ENCODE assay signal across 12 cellular contexts in the genomic region with DNA sequence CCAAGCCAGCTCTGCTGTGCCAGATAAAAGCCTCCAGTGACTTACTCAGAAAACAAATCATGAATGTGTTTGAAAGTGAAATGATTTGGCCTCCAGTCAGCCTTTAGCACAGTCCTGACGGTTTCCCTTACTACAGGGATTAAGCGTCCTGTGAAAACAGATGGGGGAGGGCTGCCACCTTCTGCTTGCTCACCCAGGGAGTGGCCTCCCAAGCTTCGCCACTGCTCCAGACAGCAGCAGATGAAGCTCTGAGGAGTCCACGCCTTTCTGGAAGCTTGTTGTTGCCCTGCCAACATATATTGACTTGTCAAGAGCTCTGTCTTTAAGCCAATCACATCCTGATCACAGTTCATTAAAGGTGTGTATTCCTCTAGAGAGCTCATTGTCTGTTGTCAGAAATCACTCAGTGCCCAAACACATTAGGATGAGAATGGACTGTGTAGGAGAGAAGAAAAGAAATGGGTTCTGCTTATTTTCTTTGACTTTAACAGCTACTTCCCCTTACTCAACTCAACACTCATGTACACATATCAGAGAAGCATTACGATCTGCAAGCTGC. TPM values are rescaled to one million over a fixed set of nuclear protein-coding genes. Genes with fewer than 3 reads are reported as not detected.
DNase-seq lines count a peak whose midpoint lies in the region; ATAC-seq and TF ChIP-seq lines count a peak whose summit lies in the region.
"Had no signal": no experiment of that assay in that cellular context is flagged by ENCODE, and none has a peak within 500 bp of the region (broad histone marks: within the 10 kb centered on the region; RNA-seq: fewer than 3 reads in every experiment).

No MANE protein-coding gene starts in this region.

- H3K9me3 Mint-ChIP-seq in activated naive CD4-positive, alpha-beta T cell treated with anti-CD3 and anti-CD28 coated beads for 36 hours: no peaks in the 10 kb centered on the region
- no peaks in the 10 kb centered on the region for H3K9me3 Mint-ChIP-seq in activated naive CD4-positive, alpha-beta T cell treated with anti-CD3 and anti-CD28 coated beads, Interleukin-2, amount 10 ng/mL, durations not matched to agents 7 days and 5 days
- no peaks in the 10 kb centered on the region for H3K9me3 Mint-ChIP-seq in WTC11
- H3K9me3 Mint-ChIP-seq: activated naive CD8-positive, alpha-beta T cell treated with anti-CD3 and anti-CD28 coated beads, Interleukin-2, amount 10 ng/mL, durations not matched to agents 7 days and 5 days; T-cell had no signal

- no peaks in the 10 kb centered on the region for H3K36me3 Mint-ChIP-seq in activated naive CD4-positive, alpha-beta T cell treated with anti-CD3 and anti-CD28 coated beads for 36 hours (ENCODE audit: low read depth)
- no peaks in the 10 kb centered on the region for H3K36me3 Mint-ChIP-seq in activated naive CD4-positive, alpha-beta T cell treated with anti-CD3 and anti-CD28 coated beads, Interleukin-2, amount 10 ng/mL, durations not matched to agents 7 days and 5 days
- no peaks in the 10 kb centered on the region for H3K36me3 Mint-ChIP-seq in WTC11
- H3K36me3 Mint-ChIP-seq: T-cell had no signal

- H3K27me3 ChIP-seq in upper lobe of left lung: no peaks in the 10 kb centered on the region
- H3K27me3 ChIP-seq: uterus had no signal

- no peak overlapping the region for H3K4me3 Mint-ChIP-seq in activated naive CD4-positive, alpha-beta T cell treated with anti-CD3 and anti-CD28 coated beads for 36 hours
- H3K4me3 Mint-ChIP-seq in activated naive CD4-positive, alpha-beta T cell treated with anti-CD3 and anti-CD28 coated beads, Interleukin-2, amount 10 ng/mL, durations not matched to agents 7 days and 5 days: no peak overlapping the region
- no peak overlapping the region for H3K4me3 Mint-ChIP-seq in WTC11
- H3K4me3 Mint-ChIP-seq: activated naive CD8-positive, alpha-beta T cell treated with anti-CD3 and anti-CD28 coated beads, Interleukin-2, amount 10 ng/mL, durations not matched to agents 7 days and 5 days; T-cell had no signal

- peak overlapping the region; percentile 27 to 58 (median 56) for H3K27ac ChIP-seq in upper lobe of left lung
- H3K27ac ChIP-seq: uterus had no signal

- peak; percentile 81 for ATAC-seq in WTC11
- ATAC-seq in upper lobe of left lung (ENCODE audit: low FRiP score in 2 of 2): peak; percentile 40 to 75

- H3K4me3 ChIP-seq in upper lobe of left lung: no peak overlapping the region
- H3K4me3 ChIP-seq: skin epidermis, uterus had no signal

- peaks cover 0 to 4% (median 0%) of the 10 kb centered on the region in 4 donors for H3K4me1 ChIP-seq in upper lobe of left lung
- H3K4me1 ChIP-seq: uterus had no signal

- DNase-seq in activated naive CD4-positive, alpha-beta T cell treated with anti-CD3 and anti-CD28 coated beads for 36 hours: peak; percentile 59
- DNase-seq in activated naive CD4-positive, alpha-beta T cell treated with anti-CD3 and anti-CD28 coated beads, Interleukin-2, amount 10 ng/mL, durations not matched to agents 7 days and 5 days: no peak
- no peak for DNase-seq in WTC11 (ENCODE audit: low spot score)
- DNase-seq in left kidney (ENCODE audit: low read depth, low spot score): peak; percentile 23
- peak in 1 of 2 donors; percentile 72 for DNase-seq in upper lobe of left lung
- no peak for DNase-seq in stimulated activated CD4-positive, alpha-beta T cell treated with anti-CD3 and anti-CD28 coated beads, Interleukin-4, amount 100 ng/mL, for 24 hours
- no peak for DNase-seq in COLO668 (lab: John Stamatoyannopoulos, UW; ENCODE audit: unreplicated experiment)
- no peak for DNase-seq in NCI-H774 (lab: John Stamatoyannopoulos, UW)
- DNase-seq: activated naive CD8-positive, alpha-beta T cell treated with anti-CD3 and anti-CD28 coated beads, Interleukin-2, amount 10 ng/mL, durations not matched to agents 7 days and 5 days; T-cell; uterus had no signal

- POLR2A ChIA-PET in WTC11 (lab: Charles Lee): no interaction called here

- TF ChIP-seq CTCF in WTC11 (IDR thresholded peaks at IDR 0.05) (no peak), upper lobe of left lung (IDR thresholded peaks at IDR 0.05) (no peak)

- H3K4me1 Mint-ChIP-seq in activated naive CD4-positive, alpha-beta T cell treated with anti-CD3 and anti-CD28 coated beads for 36 hours (ENCODE audit: low read depth): peaks cover 53% of the 10 kb centered on the region
- H3K4me1 Mint-ChIP-seq in activated naive CD4-positive, alpha-beta T cell treated with anti-CD3 and anti-CD28 coated beads, Interleukin-2, amount 10 ng/mL, durations not matched to agents 7 days and 5 days: peaks cover 19% of the 10 kb centered on the region
- peaks cover 4% of the 10 kb centered on the region for H3K4me1 Mint-ChIP-seq in WTC11

- H3K9me3 ChIP-seq in upper lobe of left lung: no peaks in the 10 kb centered on the region
- H3K9me3 ChIP-seq: uterus had no signal

- intact Hi-C loops in activated naive CD4-positive, alpha-beta T cell treated with anti-CD3 and anti-CD28 coated beads for 36 hours (cut with micrococcal nuclease): no loop called here

- CTCF ChIA-PET in activated naive CD4-positive, alpha-beta T cell treated with anti-CD3 and anti-CD28 coated beads for 36 hours (lab: Charles Lee): interaction anchor here (0.6 to 12.8 kb wide), 6 partner anchors 12 to 323 kb away, joined by 3 to 317 read pairs (median 4); no protein-coding TSS in a partner anchor
- CTCF ChIA-PET in activated naive CD4-positive, alpha-beta T cell treated with anti-CD3 and anti-CD28 coated beads, Interleukin-2, amount 10 ng/mL, durations not matched to agents 7 days and 5 days (lab: Charles Lee): interaction anchor here (0.9 to 9.2 kb wide), 3 partner anchors 45 to 152 kb away, joined by 3 to 159 read pairs (median 3); no protein-coding TSS in a partner anchor
- CTCF ChIA-PET in WTC11 (lab: Charles Lee): interaction anchor here (1.3 kb wide), 1 partner anchor 152 kb away, joined by 3 read pairs; no protein-coding TSS in a partner anchor

- H3K36me3 ChIP-seq in upper lobe of left lung: no peaks in the 10 kb centered on the region
- H3K36me3 ChIP-seq: uterus had no signal

- TF ChIP-seq POLR2A in upper lobe of left lung (IDR thresholded peaks at IDR 0.05): peak in 1 of 4 donors; percentile 25

- WGBS in upper lobe of left lung, 2 donors: 62 to 66% methylated on average over 2 to 5 of the region's 5 CpGs

- no peak overlapping the region for H3K27ac Mint-ChIP-seq in activated naive CD4-positive, alpha-beta T cell treated with anti-CD3 and anti-CD28 coated beads for 36 hours
- no peak overlapping the region for H3K27ac Mint-ChIP-seq in activated naive CD4-positive, alpha-beta T cell treated with anti-CD3 and anti-CD28 coated beads, Interleukin-2, amount 10 ng/mL, durations not matched to agents 7 days and 5 days
- H3K27ac Mint-ChIP-seq in WTC11: no peak overlapping the region
- H3K27ac Mint-ChIP-seq: activated naive CD8-positive, alpha-beta T cell treated with anti-CD3 and anti-CD28 coated beads, Interleukin-2, amount 10 ng/mL, durations not matched to agents 7 days and 5 days had no signal

- no peak for TF ChIP-seq EP300 in upper lobe of left lung (IDR thresholded peaks at IDR 0.05)

- no peaks in the 10 kb centered on the region for H3K27me3 Mint-ChIP-seq in activated naive CD4-positive, alpha-beta T cell treated with anti-CD3 and anti-CD28 coated beads for 36 hours (ENCODE audit: low read depth)
- H3K27me3 Mint-ChIP-seq in activated naive CD4-positive, alpha-beta T cell treated with anti-CD3 and anti-CD28 coated beads, Interleukin-2, amount 10 ng/mL, durations not matched to agents 7 days and 5 days: no peaks in the 10 kb centered on the region
- H3K27me3 Mint-ChIP-seq in WTC11 (ENCODE audit: low read depth): no peaks in the 10 kb centered on the region
- H3K27me3 Mint-ChIP-seq: activated naive CD8-positive, alpha-beta T cell treated with anti-CD3 and anti-CD28 coated beads, Interleukin-2, amount 10 ng/mL, durations not matched to agents 7 days and 5 days; T-cell had no signal

TF ChIP-seq in WTC11, 78 proteins besides CTCF, POLR2A, EP300 and RAD21 (continues in another document):
- TF ChIP-seq ELF4 (CRISPR knock-in tag; IDR thresholded peaks at IDR 0.05; ENCODE audit: low read depth) (no peak), ZNF416 (CRISPR knock-in tag; IDR thresholded peaks at IDR 0.05) (no peak), CREM (CRISPR knock-in tag; IDR thresholded peaks at IDR 0.05) (no peak), MYBL2 (CRISPR knock-in tag; IDR thresholded peaks at IDR 0.05) (no peak), TCF7 (CRISPR knock-in tag; IDR thresholded peaks at IDR 0.05; ENCODE audit: low read depth) (no peak), NFYB (CRISPR knock-in tag; conservative IDR thresholded peaks at IDR 0.05; ENCODE audit: low read depth) (no peak), RORB (CRISPR knock-in tag; IDR thresholded peaks at IDR 0.05) (no peak)
- TF ChIP-seq, protein P1, sequence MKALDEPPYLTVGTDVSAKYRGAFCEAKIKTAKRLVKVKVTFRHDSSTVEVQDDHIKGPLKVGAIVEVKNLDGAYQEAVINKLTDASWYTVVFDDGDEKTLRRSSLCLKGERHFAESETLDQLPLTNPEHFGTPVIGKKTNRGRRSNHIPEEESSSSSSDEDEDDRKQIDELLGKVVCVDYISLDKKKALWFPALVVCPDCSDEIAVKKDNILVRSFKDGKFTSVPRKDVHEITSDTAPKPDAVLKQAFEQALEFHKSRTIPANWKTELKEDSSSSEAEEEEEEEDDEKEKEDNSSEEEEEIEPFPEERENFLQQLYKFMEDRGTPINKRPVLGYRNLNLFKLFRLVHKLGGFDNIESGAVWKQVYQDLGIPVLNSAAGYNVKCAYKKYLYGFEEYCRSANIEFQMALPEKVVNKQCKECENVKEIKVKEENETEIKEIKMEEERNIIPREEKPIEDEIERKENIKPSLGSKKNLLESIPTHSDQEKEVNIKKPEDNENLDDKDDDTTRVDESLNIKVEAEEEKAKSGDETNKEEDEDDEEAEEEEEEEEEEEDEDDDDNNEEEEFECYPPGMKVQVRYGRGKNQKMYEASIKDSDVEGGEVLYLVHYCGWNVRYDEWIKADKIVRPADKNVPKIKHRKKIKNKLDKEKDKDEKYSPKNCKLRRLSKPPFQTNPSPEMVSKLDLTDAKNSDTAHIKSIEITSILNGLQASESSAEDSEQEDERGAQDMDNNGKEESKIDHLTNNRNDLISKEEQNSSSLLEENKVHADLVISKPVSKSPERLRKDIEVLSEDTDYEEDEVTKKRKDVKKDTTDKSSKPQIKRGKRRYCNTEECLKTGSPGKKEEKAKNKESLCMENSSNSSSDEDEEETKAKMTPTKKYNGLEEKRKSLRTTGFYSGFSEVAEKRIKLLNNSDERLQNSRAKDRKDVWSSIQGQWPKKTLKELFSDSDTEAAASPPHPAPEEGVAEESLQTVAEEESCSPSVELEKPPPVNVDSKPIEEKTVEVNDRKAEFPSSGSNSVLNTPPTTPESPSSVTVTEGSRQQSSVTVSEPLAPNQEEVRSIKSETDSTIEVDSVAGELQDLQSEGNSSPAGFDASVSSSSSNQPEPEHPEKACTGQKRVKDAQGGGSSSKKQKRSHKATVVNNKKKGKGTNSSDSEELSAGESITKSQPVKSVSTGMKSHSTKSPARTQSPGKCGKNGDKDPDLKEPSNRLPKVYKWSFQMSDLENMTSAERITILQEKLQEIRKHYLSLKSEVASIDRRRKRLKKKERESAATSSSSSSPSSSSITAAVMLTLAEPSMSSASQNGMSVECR (CRISPR knock-in tag; IDR thresholded peaks at IDR 0.05; ENCODE audit: borderline replicate concordance): no peak

RNA-seq across cellular contexts. Expression of gene FYB1, which starts 4.9 kb away (rescaled TPM):
- total RNA-seq in activated naive CD4-positive, alpha-beta T cell treated with anti-CD3 and anti-CD28 coated beads for 36 hours: 100 to 1,000 TPM; 129 TPM
- total RNA-seq in WTC11 (2021) (0.27 to 0.71 TPM (median 0.52 TPM) in 3 replicates), upper lobe of left lung (10 to 100 TPM; 24.0 to 97.4 (median 42.5) TPM)

Comparison
In these comparisons a context has a peak if more than half of its experiments do, and no peak if none do; other contexts are left out.
1. DNase-seq: peak in activated naive CD4-positive, alpha-beta T cell treated with anti-CD3 and anti-CD28 coated beads for 36 hours (single experiment) and left kidney (single experiment); none in activated naive CD4-positive, alpha-beta T cell treated with anti-CD3 and anti-CD28 coated beads, Interleukin-2, amount 10 ng/mL, durations not matched to agents 7 days and 5 days (single experiment), WTC11 (single experiment), stimulated activated CD4-positive, alpha-beta T cell treated with anti-CD3 and anti-CD28 coated beads, Interleukin-4, amount 100 ng/mL, for 24 hours (single experiment), COLO668 (single experiment) and NCI-H774 (single experiment).
2. RNA of gene FYB1, which starts 4.9 kb away (total RNA-seq): 129 TPM in activated naive CD4-positive, alpha-beta T cell treated with anti-CD3 and anti-CD28 coated beads for 36 hours and 24.0 to 97.4 TPM in upper lobe of left lung; 0.27 to 0.71 TPM in WTC11; every median in the first group is over 10 times any median in the second.